In genomic region chrX:83185010-83185409, GRCh38 we compare ENCODE assay signal across 9 cellular contexts.
"Had no signal": no experiment of that assay in that cellular context is flagged by ENCODE, and none has a peak within 500 bp of the region (broad histone marks: within the 10 kb centered on the region; RNA-seq: fewer than 3 reads in every experiment).

No MANE protein-coding gene starts in this region.

- H3K4me1 ChIP-seq: HAP-1 had no signal

- H2AFZ ChIP-seq: GM23248, GM23338 had no signal

- H3K9me3 ChIP-seq: HAP-1 had no signal

- H3K27ac ChIP-seq: GM23248 had no signal

- H3K4me2 ChIP-seq: GM23338 had no signal

- ATAC-seq: GM23338, HCT116 had no signal

- H3K4me3 Mint-ChIP-seq: GM23338, H9, HFFc6 had no signal

- H3K4me3 ChIP-seq: GM23248, GM23338, HAP-1 had no signal

- H3K27ac Mint-ChIP-seq: GM23338, H9, HFFc6 had no signal

- H3K4me1 Mint-ChIP-seq: GM23338, H9 had no signal

- H3K9ac ChIP-seq: GM23248 had no signal

- DNase-seq: GM23248, GOT3, H7, H9, HCEC 1CT, HFFc6 had no signal

- H3K36me3 ChIP-seq: HAP-1 had no signal
